Comparison of ENCODE assay signal across 21 cellular contexts in the genomic region with DNA sequence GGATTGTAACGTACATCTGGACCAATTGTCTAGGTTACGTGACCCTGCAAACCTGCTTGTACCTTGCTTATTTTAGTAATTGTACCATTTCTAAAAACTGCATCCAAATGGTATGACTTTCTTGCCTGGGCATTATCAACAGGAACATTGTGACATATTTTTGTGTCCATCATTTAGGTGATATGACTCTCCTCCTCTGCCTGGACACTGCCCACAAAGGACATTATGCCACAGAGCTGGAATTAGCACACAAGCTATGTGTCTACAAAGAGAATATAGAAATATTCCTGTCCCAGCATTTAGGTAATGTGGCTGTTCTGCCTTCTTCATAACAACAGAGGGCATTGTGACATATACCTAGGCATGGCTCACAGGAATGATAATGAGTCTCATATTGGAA.
DNase-seq lines count a peak whose midpoint lies in the region; ATAC-seq and TF ChIP-seq lines count a peak whose summit lies in the region.
"Had no signal": no experiment of that assay in that cellular context is flagged by ENCODE, and none has a peak within 500 bp of the region (broad histone marks: within the 10 kb centered on the region; RNA-seq: fewer than 3 reads in every experiment).

No MANE protein-coding gene starts in this region.

- no peaks in the 10 kb centered on the region for H3K36me3 ChIP-seq in tibial artery
- H3K36me3 ChIP-seq: BLaER1, HAP-1 had no signal

- H3K27ac ChIP-seq in VCaP (no peak overlapping the region), foreskin keratinocyte (no peak overlapping the region), tibial artery (no peak overlapping the region)
- H3K27ac ChIP-seq: 22Rv1, BLaER1, C4-2B had no signal

- H3K4me3 ChIP-seq in tibial artery: no peak overlapping the region
- H3K4me3 ChIP-seq: BLaER1, HAP-1 had no signal

- no peaks in the 10 kb centered on the region for H3K9me3 ChIP-seq in tibial artery
- H3K9me3 ChIP-seq: BLaER1, HAP-1 had no signal

- H3K4me1 ChIP-seq in foreskin keratinocyte: no peaks in the 10 kb centered on the region
- H3K4me1 ChIP-seq in tibial artery: no peaks in the 10 kb centered on the region
- H3K4me1 ChIP-seq: BLaER1, HAP-1 had no signal

- peak; percentile 34; the same call in 1 of the 2 replicates for TF ChIP-seq CTCF in LNCAP (IDR thresholded peaks at IDR 0.05)
- peak; percentile 56 for TF ChIP-seq CTCF in VCaP (conservative IDR thresholded peaks at IDR 0.05)
- TF ChIP-seq CTCF in foreskin keratinocyte (conservative IDR thresholded peaks at IDR 0.05): peak; percentile 31
- TF ChIP-seq CTCF in tibial artery (IDR thresholded peaks at IDR 0.05): no peak

- ATAC-seq in Right ventricle myocardium superior (ENCODE audit: poor library complexity): peak; percentile 63
- no peak for ATAC-seq in Right ventricle myocardium inferior
- no peak for ATAC-seq in foreskin keratinocyte

- intact Hi-C loops in Right ventricle myocardium superior (cut with DNase I) (no loop called here), Right ventricle myocardium inferior (cut with DNase I) (no loop called here), tibial artery (cut with DNase I; ENCODE audit: low total_unique reads) (no loop called here)

- no peaks in the 10 kb centered on the region for H3K27me3 ChIP-seq in foreskin keratinocyte
- no peaks in the 10 kb centered on the region for H3K27me3 ChIP-seq in tibial artery
- H3K27me3 ChIP-seq: BLaER1 had no signal

- DNase-seq in Right ventricle myocardium superior: no peak
- no peak for DNase-seq in Right ventricle myocardium inferior (ENCODE audit: missing footprints)
- DNase-seq in foreskin keratinocyte: peak in 1 of 2 donors; percentile 2
- DNase-seq in HuH-7.5 (ENCODE audit: low spot score): no peak
- DNase-seq in stimulated activated CD4-positive, alpha-beta T cell treated with anti-CD3 and anti-CD28 coated beads, Interleukin-4, amount 100 ng/mL, for 4 hours: no peak
- no peak for DNase-seq in tibial artery
- DNase-seq: Calu3; CD4-positive, CD25-positive, alpha-beta regulatory T cell; CD8-positive, alpha-beta memory T cell; COR-L47; DMS53; DMS79 treated with DMSO at 0.1 percent for 48 hours; GF-D8; GOT3; HFFc6 had no signal

Comparison
In these comparisons a context has a peak if more than half of its experiments do, and no peak if none do; other contexts are left out.
1. CTCF ChIP-seq: peak in LNCAP (single experiment), VCaP (single experiment) and foreskin keratinocyte (single experiment); none in tibial artery (0 of 2).